8 cellular contexts compared by ENCODE assay signal in the genomic region with DNA sequence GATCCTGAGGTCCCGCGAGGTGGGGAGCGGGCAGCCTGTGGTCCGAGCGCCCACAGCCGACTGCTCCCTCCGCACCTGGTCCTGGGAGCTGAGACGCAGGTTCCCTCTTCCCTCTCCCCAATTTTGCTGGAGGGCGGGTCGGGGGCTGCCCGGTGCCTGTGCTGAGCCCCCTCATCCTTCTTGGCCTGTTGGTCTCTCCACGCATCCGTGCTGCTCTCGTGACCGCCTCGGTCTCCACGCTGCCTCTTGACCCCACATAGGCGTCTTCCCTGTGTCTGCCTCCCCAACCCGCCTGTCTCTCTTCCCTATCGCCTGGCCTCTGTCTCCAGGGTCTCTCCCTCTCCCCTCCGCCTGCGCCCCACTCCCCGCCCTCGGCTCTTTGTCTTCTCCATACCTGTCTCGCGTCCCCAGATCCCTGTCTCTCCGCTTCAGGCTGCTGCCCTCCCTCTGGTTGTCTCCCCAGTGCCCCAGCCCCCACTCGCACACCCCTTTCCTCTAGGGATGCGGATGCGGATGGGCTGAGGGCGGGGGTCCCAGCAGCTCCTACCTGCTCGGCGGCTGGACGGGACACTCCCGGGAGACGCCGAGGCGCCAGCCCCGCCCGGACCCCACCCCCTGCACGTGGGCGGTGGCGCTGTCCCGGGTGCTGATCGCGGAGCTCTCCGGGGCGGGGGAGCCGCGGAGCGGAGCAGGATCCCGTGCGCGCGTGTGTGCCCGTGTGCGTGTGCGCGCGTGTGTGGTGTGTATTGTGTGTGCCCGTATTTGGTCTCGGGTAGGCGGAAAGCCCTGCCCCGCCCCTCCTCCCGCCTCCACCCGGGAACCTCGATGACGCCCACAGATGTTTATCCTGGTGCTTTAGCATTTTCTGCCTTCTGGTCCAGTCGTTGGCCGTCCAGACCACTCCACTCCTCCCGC. TPM values are rescaled to one million over a fixed set of nuclear protein-coding genes. Genes with fewer than 3 reads are reported as not detected.
DNase-seq lines count a peak whose midpoint lies in the region; ATAC-seq and TF ChIP-seq lines count a peak whose summit lies in the region.

SYT5 (minus strand) TSS at position 720 of the 915 bp plus-strand sequence. CDS start 1,248 bp downstream, outside the sequence.

- no peak within 1 kb of the TSS for H2AFZ ChIP-seq in trophoblast cell (ENCODE audit: insufficient read depth, low read length, poor library complexity)

- no peak within 1 kb of the TSS for H3K4ac ChIP-seq in trophoblast cell (ENCODE audit: low read depth, low read length)

- H4K8ac ChIP-seq in trophoblast cell (ENCODE audit: low read depth, low read length) = no peak within 1 kb of the TSS

- peak; percentile 20 for DNase-seq in DMS79 treated with DMSO at 0.1 percent for 48 hours (lab: John Stamatoyannopoulos, UW)
- no peak for DNase-seq in DMS79 (lab: John Stamatoyannopoulos, UW)
- DNase-seq in NCI-H748 treated with DMSO at 0.1 percent for 48 hours (lab: John Stamatoyannopoulos, UW) = peak; percentile 38
- DNase-seq in activated T-helper 1 cell treated with anti-CD3 and anti-CD28 coated beads, Interleukin-2, amount 50 U/mL, for 16 hours (ENCODE audit: low read depth in 1 of 2, low spot score in 1 of 2) = peak; percentile 37 to 42
- DNase-seq in fibroblast of the aortic adventitia (ENCODE audit: low read depth) = no peak
- peak in 1 of 2 donors; percentile 52 for DNase-seq in trophoblast cell
- DNase-seq in COR-L47 (lab: John Stamatoyannopoulos, UW) = no peak

- H2AK5ac ChIP-seq in trophoblast cell (ENCODE audit: low read length) = no peak within 1 kb of the TSS

- no peak within 1 kb of the TSS for H2BK12ac ChIP-seq in trophoblast cell (ENCODE audit: low read length)

- H3K14ac ChIP-seq in trophoblast cell (ENCODE audit: low read length) = no peak within 1 kb of the TSS

- H3K9me3 ChIP-seq in trophoblast cell (ENCODE audit: insufficient read depth, low read depth, low read length) = peaks cover 15% of the 10 kb centered on the region

- H3K27me3 ChIP-seq in trophoblast cell (ENCODE audit: insufficient read depth, low read length) = peaks cover 14% of the 10 kb centered on the region

- WGBS in trophoblast cell (ENCODE audit: extremely low coverage, insufficient coverage, insufficient read length) = no CpG with 5 or more reads among the region's 71 CpGs

- H3K4me1 ChIP-seq in trophoblast cell (ENCODE audit: control insufficient read depth in 1 of 2, insufficient read depth in 2 of 2, low read length in 2 of 2) = peaks cover 0 to 10% of the 10 kb centered on the region in 2 experiments

- H3K23ac ChIP-seq in trophoblast cell (ENCODE audit: low read length) = no peak within 1 kb of the TSS

- H3K4me3 ChIP-seq in fibroblast of the aortic adventitia (ENCODE audit: low read depth, low read length) (peak within 1 kb of the TSS; percentile 57), trophoblast cell (ENCODE audit: low read depth, low read length) (peak within 1 kb of the TSS; percentile 48)

- H3K9ac ChIP-seq in trophoblast cell (ENCODE audit: low read length) = no peak within 1 kb of the TSS

- no peaks in the 10 kb centered on the region for H3K79me1 ChIP-seq in trophoblast cell (ENCODE audit: low read length)

- no peaks in the 10 kb centered on the region for H3K79me2 ChIP-seq in trophoblast cell (ENCODE audit: control insufficient read depth, insufficient read depth, low read length, poor library complexity)

- no peak within 1 kb of the TSS for H2BK5ac ChIP-seq in trophoblast cell (ENCODE audit: low read depth, low read length, poor library complexity)

- H3K18ac ChIP-seq in trophoblast cell (ENCODE audit: low read length) = no peak within 1 kb of the TSS

- peak within 1 kb of the TSS; percentile 53 for H3K4me2 ChIP-seq in trophoblast cell (ENCODE audit: low read length)

- no peak within 1 kb of the TSS for H4K91ac ChIP-seq in trophoblast cell (ENCODE audit: low read depth, low read length)

- ATAC-seq in GM19467 (IDR thresholded peaks at IDR 0.05; ENCODE audit: unreplicated experiment) = no peak

- no peak within 1 kb of the TSS for H2BK120ac ChIP-seq in trophoblast cell (ENCODE audit: insufficient read depth, low read length, poor library complexity)

- no peaks in the 10 kb centered on the region for H3K36me3 ChIP-seq in trophoblast cell (ENCODE audit: control insufficient read depth in 1 of 2, insufficient read depth in 2 of 2, low read length in 2 of 2)

- no peak within 1 kb of the TSS for H3K27ac ChIP-seq in trophoblast cell (ENCODE audit: low read depth, low read length)

- H4K12ac ChIP-seq in trophoblast cell (ENCODE audit: low read depth, low read length) = no peak within 1 kb of the TSS

- TF ChIP-seq CTCF in fibroblast of the aortic adventitia (IDR thresholded peaks at IDR 0.05; ENCODE audit: insufficient read depth, low read length) = no peak

RNA-seq across cellular contexts. Expression of gene SYT5, which starts in this region (rescaled TPM):
- total RNA-seq in fibroblast of the aortic adventitia (ENCODE audit: low replicate concordance) = 0.45 TPM in 1 of 2 replicates, not detected in the other
- 0.08 and 0.11 TPM in 2 replicates for polyA plus RNA-seq in trophoblast cell (2013)

Comparison
In these comparisons a context has a peak if more than half of its experiments do, and no peak if none do; other contexts are left out.
1. DNase-seq: peak in DMS79 treated with DMSO at 0.1 percent for 48 hours (single experiment), NCI-H748 treated with DMSO at 0.1 percent for 48 hours (single experiment) and activated T-helper 1 cell treated with anti-CD3 and anti-CD28 coated beads, Interleukin-2, amount 50 U/mL, for 16 hours (2 of 2); none in DMS79 (single experiment), fibroblast of the aortic adventitia (single experiment) and COR-L47 (single experiment).